Comparison of ENCODE assay signal across 12 cellular contexts in the genomic region with DNA sequence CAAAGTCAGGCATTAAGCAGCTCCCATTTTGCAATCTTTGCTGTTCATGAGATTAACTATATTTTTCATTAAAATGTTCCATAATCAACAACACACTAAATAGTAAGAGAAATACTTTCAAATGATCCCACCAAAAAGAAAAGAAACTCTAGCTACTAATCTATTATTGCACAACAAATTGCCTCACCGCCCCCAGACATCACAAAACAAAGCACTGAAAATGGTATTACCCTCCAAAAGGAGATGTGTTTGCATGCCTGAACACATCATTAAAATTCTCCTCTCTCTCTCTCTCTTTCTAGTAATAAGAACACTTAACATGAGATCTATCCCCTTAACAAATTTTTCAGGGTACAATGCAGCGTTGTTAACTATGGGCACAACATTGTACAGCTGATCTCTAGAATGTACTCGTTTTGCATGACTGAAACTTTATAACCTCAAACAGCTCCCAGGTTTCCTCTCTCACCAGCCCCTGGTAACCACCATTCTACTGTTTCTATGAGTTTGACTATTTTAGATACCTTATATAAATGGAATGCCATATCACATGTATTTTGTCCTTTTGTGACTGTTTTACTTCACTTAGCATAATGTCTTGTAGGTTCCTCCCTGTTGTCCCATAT. TPM values are rescaled to one million over a fixed set of nuclear protein-coding genes. Genes with fewer than 3 reads are reported as not detected.
"Had no signal": no experiment of that assay in that cellular context is flagged by ENCODE, and none has a peak within 500 bp of the region (broad histone marks: within the 10 kb centered on the region; RNA-seq: fewer than 3 reads in every experiment).

No MANE protein-coding gene starts in this region.

- H3K27ac ChIP-seq: left lung, sigmoid colon, thyroid gland had no signal

- H3K36me3 ChIP-seq: left lung, sigmoid colon, thyroid gland had no signal

- DNase-seq: activated CD4-positive, alpha-beta T cell treated with anti-CD3 and anti-CD28 coated beads for 4 hours; activated CD8-positive, alpha-beta T cell treated with anti-CD3 and anti-CD28 coated beads for 36 hours; activated effector memory CD4-positive, alpha-beta T cell treated with anti-CD3 and anti-CD28 coated beads, Interleukin-2, amount 50 U/mL, for 16 hours; activated T-cell treated with anti-CD3 and anti-CD28 coated beads, Interleukin-2, amount 50 U/mL, for 48 hours; erythroblast; left lung; mammary epithelial cell; sigmoid colon; stimulated activated CD4-positive, alpha-beta T cell treated with anti-CD3 and anti-CD28 coated beads, Interleukin-12 subunit alpha, Interleukin-12 subunit beta, amount 100 ng/mL, for 4 hours; stimulated activated CD4-positive, alpha-beta T cell treated with anti-CD3 and anti-CD28 coated beads, Interleukin-2, amount 100 ng/mL, for 24 hours; thyroid gland had no signal

- H3K4me3 ChIP-seq: left lung, sigmoid colon, thyroid gland had no signal

- H3K27me3 ChIP-seq: left lung, sigmoid colon, thyroid gland had no signal

- H3K4me1 ChIP-seq: sigmoid colon, thyroid gland had no signal

- H3K9me3 ChIP-seq: left lung, sigmoid colon, thyroid gland had no signal

- ATAC-seq: activated CD8-positive, alpha-beta T cell treated with anti-CD3 and anti-CD28 coated beads for 36 hours; left lung; WTC11 had no signal

RNA-seq across cellular contexts. Expression of a gene that starts 33.1 kb away (rescaled TPM):
- total RNA-seq: activated CD8-positive, alpha-beta T cell treated with anti-CD3 and anti-CD28 coated beads for 36 hours had no signal
